Comparison of ENCODE assay signal across 16 cellular contexts in genomic region chr2:128095201-128095600, GRCh38. TPM values are rescaled to one million over a fixed set of nuclear protein-coding genes. Genes with fewer than 3 reads are reported as not detected.
DNase-seq lines count a peak whose midpoint lies in the region; ATAC-seq and TF ChIP-seq lines count a peak whose summit lies in the region.
"Had no signal": no experiment of that assay in that cellular context is flagged by ENCODE, and none has a peak within 500 bp of the region (broad histone marks: within the 10 kb centered on the region; RNA-seq: fewer than 3 reads in every experiment).

No MANE protein-coding gene starts in this region.

- no peak overlapping the region for H3K4me2 ChIP-seq in neural progenitor cell
- H3K4me2 ChIP-seq: A549 had no signal

- peaks cover 72% of the 10 kb centered on the region for H3K79me2 ChIP-seq in neural progenitor cell (ENCODE audit: low read depth)

- peak overlapping the region; percentile 50 for H3K27ac Mint-ChIP-seq in activated T-cell treated with anti-CD3 and anti-CD28 coated beads, Interleukin-2, amount 50 U/mL, for 24 hours
- no peak overlapping the region for H3K27ac Mint-ChIP-seq in CD4-positive, alpha-beta T cell
- H3K27ac Mint-ChIP-seq in T-helper 17 cell (peak overlapping the region; percentile 81), neural progenitor cell (no peak overlapping the region)

- in situ Hi-C loops in HAP-1 (cut with MboI; ENCODE audit: low sequenced_read_pairs), result no loop called here

- intact Hi-C loops in CD4-positive, alpha-beta T cell (cut with DNase I, micrococcal nuclease), result loop anchor here in 1 of 2 experiments (10.0 kb wide), 1 partner anchor 800 kb away; the partner anchor contains the start of gene ERCC3

- TF ChIP-seq CTCF in CD4-positive, alpha-beta T cell (IDR thresholded peaks at IDR 0.05), result no peak
- TF ChIP-seq CTCF in neural progenitor cell (IDR thresholded peaks at IDR 0.05), result no peak

- H3K4me3 ChIP-seq in neural progenitor cell (no peak overlapping the region), HAP-1 (no peak overlapping the region)
- H3K4me3 ChIP-seq: A549 had no signal

- H3K4me1 Mint-ChIP-seq in activated T-cell treated with anti-CD3 and anti-CD28 coated beads, Interleukin-2, amount 50 U/mL, for 24 hours (ENCODE audit: low read depth), result peaks cover 51% of the 10 kb centered on the region
- H3K4me1 Mint-ChIP-seq in CD4-positive, alpha-beta T cell (ENCODE audit: low read depth), result peaks cover 55% of the 10 kb centered on the region
- H3K4me1 Mint-ChIP-seq in T-helper 17 cell, result peaks cover 24% of the 10 kb centered on the region
- H3K4me1 Mint-ChIP-seq in neural progenitor cell, result peaks cover 11% of the 10 kb centered on the region

- no peak overlapping the region for H2AFZ ChIP-seq in neural progenitor cell (replicated peaks)

- H3K27ac ChIP-seq in CD4-positive, alpha-beta T cell (ENCODE audit: low read depth, low read length), result no peak overlapping the region
- no peak overlapping the region for H3K27ac ChIP-seq in neural progenitor cell
- H3K27ac ChIP-seq: A549 had no signal

- H3K9me3 Mint-ChIP-seq in activated T-cell treated with anti-CD3 and anti-CD28 coated beads, Interleukin-2, amount 50 U/mL, for 24 hours, result no peaks in the 10 kb centered on the region
- H3K9me3 Mint-ChIP-seq in CD4-positive, alpha-beta T cell, result no peaks in the 10 kb centered on the region
- no peaks in the 10 kb centered on the region for H3K9me3 Mint-ChIP-seq in neural progenitor cell
- H3K9me3 Mint-ChIP-seq: CD4-positive, alpha-beta memory T cell had no signal

- CTCF ChIA-PET in CD4-positive, alpha-beta T cell (lab: Charles Lee), result no interaction called here

- H3K36me3 ChIP-seq in neural progenitor cell (peaks cover 3% of the 10 kb centered on the region), HAP-1 (replicated peaks) (peaks cover 29% of the 10 kb centered on the region)

- peak overlapping the region; percentile 36 for H3K9ac ChIP-seq in neural progenitor cell

- DNase-seq in activated T-cell treated with anti-CD3 and anti-CD28 coated beads, Interleukin-2, amount 50 U/mL, for 24 hours, result no peak
- DNase-seq in activated T-cell treated with anti-CD3 and anti-CD28 coated beads for 4 hours (no peak), T-helper 17 cell (no peak), neural progenitor cell (ENCODE audit: low spot score) (no peak), HAP-1 (ENCODE audit: low spot score in 2 of 2) (no peak)
- DNase-seq in CD4-positive, alpha-beta T cell, result no peak
- DNase-seq: CD4-positive, alpha-beta memory T cell; DMS79 treated with DMSO at 0.1 percent for 48 hours; NCI-H1092 treated with DMSO at 0.1 percent for 48 hours; NCI-H1694; NCI-H345; Right ventricle myocardium superior had no signal

- H3K36me3 Mint-ChIP-seq in activated T-cell treated with anti-CD3 and anti-CD28 coated beads, Interleukin-2, amount 50 U/mL, for 24 hours (ENCODE audit: low read depth), result peaks cover 81% of the 10 kb centered on the region
- H3K36me3 Mint-ChIP-seq in CD4-positive, alpha-beta T cell (ENCODE audit: low read depth), result peaks cover 61% of the 10 kb centered on the region
- H3K36me3 Mint-ChIP-seq in T-helper 17 cell (ENCODE audit: low read depth) (peaks cover 4% of the 10 kb centered on the region), neural progenitor cell (peaks cover 5% of the 10 kb centered on the region)

- H4K20me1 ChIP-seq in neural progenitor cell (ENCODE audit: low read depth), result peaks cover 13% of the 10 kb centered on the region

- H3K27me3 ChIP-seq in CD4-positive, alpha-beta T cell (ENCODE audit: control insufficient read depth, insufficient read depth, low read length), result no peaks in the 10 kb centered on the region
- H3K27me3 ChIP-seq in neural progenitor cell, result no peaks in the 10 kb centered on the region
- no peaks in the 10 kb centered on the region for H3K27me3 ChIP-seq in HAP-1 (ENCODE audit: low read depth)

- no peak for ATAC-seq in CD4-positive, alpha-beta T cell (ENCODE audit: poor library complexity)
- ATAC-seq in T-helper 17 cell (no peak), GM21825 (IDR thresholded peaks at IDR 0.05; ENCODE audit: unreplicated experiment) (no peak), GM18873 (IDR thresholded peaks at IDR 0.05; ENCODE audit: low FRiP score, unreplicated experiment) (no peak)
- ATAC-seq: A549, Panc1 had no signal

- no peaks in the 10 kb centered on the region for H3K9me3 ChIP-seq in CD4-positive, alpha-beta T cell (ENCODE audit: control insufficient read depth, low read length)
- H3K9me3 ChIP-seq in T-helper 17 cell (ENCODE audit: control insufficient read depth, low read length, poor library complexity, severe bottlenecking) (no peaks in the 10 kb centered on the region), neural progenitor cell (ENCODE audit: low read depth) (no peaks in the 10 kb centered on the region), HAP-1 (no peaks in the 10 kb centered on the region)
- H3K9me3 ChIP-seq: A549 had no signal

- H3K4me1 ChIP-seq in neural progenitor cell (no peaks in the 10 kb centered on the region), HAP-1 (no peaks in the 10 kb centered on the region; the same call in 1 of the 2 replicates)

- H3F3A ChIP-seq in neural progenitor cell (ENCODE audit: low read depth), result peaks cover 5% of the 10 kb centered on the region

- POLR2A ChIA-PET in CD4-positive, alpha-beta T cell (lab: Charles Lee), result no interaction called here

- no peak overlapping the region for H3K4me3 Mint-ChIP-seq in activated T-cell treated with anti-CD3 and anti-CD28 coated beads, Interleukin-2, amount 50 U/mL, for 24 hours
- H3K4me3 Mint-ChIP-seq in CD4-positive, alpha-beta T cell, result peak overlapping the region; percentile 38
- no peak overlapping the region for H3K4me3 Mint-ChIP-seq in T-helper 17 cell
- H3K4me3 Mint-ChIP-seq in neural progenitor cell, result no peak overlapping the region

- no peaks in the 10 kb centered on the region for H3K27me3 Mint-ChIP-seq in activated T-cell treated with anti-CD3 and anti-CD28 coated beads, Interleukin-2, amount 50 U/mL, for 24 hours
- H3K27me3 Mint-ChIP-seq in CD4-positive, alpha-beta T cell, result no peaks in the 10 kb centered on the region
- H3K27me3 Mint-ChIP-seq in T-helper 17 cell, result no peaks in the 10 kb centered on the region
- peaks cover 4% of the 10 kb centered on the region for H3K27me3 Mint-ChIP-seq in neural progenitor cell (ENCODE audit: insufficient read depth, low read depth)
- H3K27me3 Mint-ChIP-seq: CD4-positive, alpha-beta memory T cell had no signal

RNA-seq across cellular contexts. Expression of gene UGGT1, which starts 4.2 kb away (rescaled TPM):
- 10 to 100 TPM; 23.5 to 28.4 TPM for total RNA-seq in CD4-positive, alpha-beta T cell
- total RNA-seq in T-helper 17 cell (10 to 100 TPM; 37.1 to 51.2 TPM), neural progenitor cell (ENCODE audit: low replicate concordance) (48.2 and 56.3 TPM in 2 replicates)

Comparison
In these comparisons a context has a peak if more than half of its experiments do, and no peak if none do; other contexts are left out.
1. H3K27ac Mint-ChIP-seq: peak in activated T-cell treated with anti-CD3 and anti-CD28 coated beads, Interleukin-2, amount 50 U/mL, for 24 hours (single experiment) and T-helper 17 cell (single experiment); none in CD4-positive, alpha-beta T cell (single experiment) and neural progenitor cell (single experiment).